ENCODE assay signal across 23 cellular contexts in the genomic region with DNA sequence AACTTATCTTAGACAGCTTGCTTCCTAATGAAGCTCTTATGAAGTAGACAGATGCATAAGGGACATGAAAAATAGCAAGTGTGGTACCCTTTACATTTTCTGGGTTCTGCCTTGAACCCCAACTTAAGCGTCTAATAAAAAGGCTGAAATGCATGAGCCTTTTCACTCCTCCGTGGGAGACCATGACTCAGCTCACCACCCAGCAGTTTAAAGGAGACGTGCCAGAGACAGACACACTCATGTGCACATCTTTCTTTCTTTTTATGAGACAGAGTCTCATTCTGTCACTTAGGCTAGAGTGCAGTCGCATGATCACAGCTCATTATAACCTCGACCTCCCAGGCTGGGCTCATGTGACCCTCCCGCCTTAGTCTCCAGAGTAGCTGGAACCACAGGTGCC. TPM values are rescaled to one million over a fixed set of nuclear protein-coding genes. Genes with fewer than 3 reads are reported as not detected.
DNase-seq lines count a peak whose midpoint lies in the region; ATAC-seq and TF ChIP-seq lines count a peak whose summit lies in the region.
"Had no signal": no experiment of that assay in that cellular context is flagged by ENCODE, and none has a peak within 500 bp of the region (broad histone marks: within the 10 kb centered on the region; RNA-seq: fewer than 3 reads in every experiment).

No MANE protein-coding gene starts in this region.

- H3K27ac Mint-ChIP-seq in mesothelial cell of epicardium = no peak overlapping the region
- H3K27ac Mint-ChIP-seq: CD8-positive, alpha-beta T cell had no signal

- no peak overlapping the region for H3K4me3 ChIP-seq in brain microvascular endothelial cell (ENCODE audit: low read depth, low read length)
- H3K4me3 ChIP-seq: SJSA1 had no signal

- no peaks in the 10 kb centered on the region for H3K36me3 ChIP-seq in brain microvascular endothelial cell (replicated peaks)
- H3K36me3 ChIP-seq: SJSA1 had no signal

- H3K27me3 ChIP-seq in brain microvascular endothelial cell (replicated peaks) = no peaks in the 10 kb centered on the region
- H3K27me3 ChIP-seq: SJSA1 had no signal

- TF ChIP-seq CTCF in brain microvascular endothelial cell (IDR thresholded peaks at IDR 0.05; ENCODE audit: low read depth, low read length, missing control alignments) (no peak), mesothelial cell of epicardium (IDR thresholded peaks at IDR 0.05; ENCODE audit: unreplicated experiment) (no peak)

- H3K9me3 Mint-ChIP-seq in mesothelial cell of epicardium = peaks cover 9% of the 10 kb centered on the region
- H3K9me3 Mint-ChIP-seq: CD8-positive, alpha-beta T cell had no signal

- no peaks in the 10 kb centered on the region for H3K27me3 Mint-ChIP-seq in mesothelial cell of epicardium (ENCODE audit: low read depth)

- no peak overlapping the region for H3K4me3 Mint-ChIP-seq in mesothelial cell of epicardium
- H3K4me3 Mint-ChIP-seq: CD8-positive, alpha-beta T cell had no signal

- no peaks in the 10 kb centered on the region for H3K36me3 Mint-ChIP-seq in mesothelial cell of epicardium
- H3K36me3 Mint-ChIP-seq: CD8-positive, alpha-beta T cell had no signal

- H3K27ac ChIP-seq in brain microvascular endothelial cell = no peak overlapping the region
- H3K27ac ChIP-seq: SJSA1 had no signal

- in situ Hi-C loops in brain microvascular endothelial cell (cut with HindIII; ENCODE audit: low pct_ligation_motif_present, low sequenced_read_pairs) = no loop called here

- DNase-seq in ELR (ENCODE audit: low read depth) = peak; percentile 2
- DNase-seq in NCI-H226 = peak; percentile 12
- DNase-seq in brain microvascular endothelial cell = peak; percentile 29
- peak in 27 of 42 donors; percentile 2 to 69 (median 30) for DNase-seq in head of caudate nucleus
- DNase-seq in NOMO-1 (lab: John Stamatoyannopoulos, UW; ENCODE audit: unreplicated experiment in 2 of 2) = no peak
- no peak for DNase-seq in stimulated activated CD4-positive, alpha-beta T cell treated with anti-CD3 and anti-CD28 coated beads, Interleukin-2, amount 100 ng/mL, for 24 hours
- DNase-seq in mesothelial cell of epicardium (ENCODE audit: low spot score in 2 of 2, unreplicated experiment in 2 of 2) = no peak
- DNase-seq: AML-193; C1 segment of cervical spinal cord; Calu3; CD8-positive, alpha-beta T cell; DMS153; KG1; NCI-H1048; NCI-H1417 treated with DMSO at 0.1 percent for 48 hours; NCI-H187 treated with DMSO at 0.1 percent for 48 hours; NCI-H2107; NCI-H510A; NCI-H748 treated with DMSO at 0.1 percent for 48 hours had no signal

- H3K4me1 Mint-ChIP-seq in mesothelial cell of epicardium = no peaks in the 10 kb centered on the region

- no peak for ATAC-seq in HG03354 (IDR thresholded peaks at IDR 0.05; ENCODE audit: poor library complexity, severe bottlenecking, unreplicated experiment)
- ATAC-seq: CD8-positive, alpha-beta T cell; HepG2 had no signal

- intact Hi-C loops in head of caudate nucleus (cut with DNase I) = no loop called here

RNA-seq across cellular contexts. Expression of a gene that starts 22.3 kb away (rescaled TPM):
- total RNA-seq in mesothelial cell of epicardium = not detected in 3 replicates
- total RNA-seq: Calu3; CD8-positive, alpha-beta T cell; HepG2; SJSA1; T-helper 1 cell treated with Interleukin-12 subunit alpha and Interleukin-12 subunit beta and Interleukin-4 antibody, amounts not matched to agents 30 ng/mL and 1 ng/mL, for 36 hours had no signal

RNA-seq across cellular contexts. Expression of a gene that starts 32.0 kb away (rescaled TPM):
- total RNA-seq in mesothelial cell of epicardium = 1.8 to 2.1 TPM (median 2.0 TPM) in 3 replicates
- total RNA-seq: CD8-positive, alpha-beta T cell; HepG2; SJSA1; T-helper 1 cell treated with Interleukin-12 subunit alpha and Interleukin-12 subunit beta and Interleukin-4 antibody, amounts not matched to agents 30 ng/mL and 1 ng/mL, for 36 hours had no signal

Comparison
In these comparisons a context has a peak if more than half of its experiments do, and no peak if none do; other contexts are left out.
1. DNase-seq: peak in ELR (single experiment), NCI-H226 (single experiment), brain microvascular endothelial cell (single experiment) and head of caudate nucleus (27 of 42); none in NOMO-1 (0 of 2), stimulated activated CD4-positive, alpha-beta T cell treated with anti-CD3 and anti-CD28 coated beads, Interleukin-2, amount 100 ng/mL, for 24 hours (0 of 2) and mesothelial cell of epicardium (0 of 2).